Comparison of ENCODE assay signal across 17 cellular contexts in the genomic region with DNA sequence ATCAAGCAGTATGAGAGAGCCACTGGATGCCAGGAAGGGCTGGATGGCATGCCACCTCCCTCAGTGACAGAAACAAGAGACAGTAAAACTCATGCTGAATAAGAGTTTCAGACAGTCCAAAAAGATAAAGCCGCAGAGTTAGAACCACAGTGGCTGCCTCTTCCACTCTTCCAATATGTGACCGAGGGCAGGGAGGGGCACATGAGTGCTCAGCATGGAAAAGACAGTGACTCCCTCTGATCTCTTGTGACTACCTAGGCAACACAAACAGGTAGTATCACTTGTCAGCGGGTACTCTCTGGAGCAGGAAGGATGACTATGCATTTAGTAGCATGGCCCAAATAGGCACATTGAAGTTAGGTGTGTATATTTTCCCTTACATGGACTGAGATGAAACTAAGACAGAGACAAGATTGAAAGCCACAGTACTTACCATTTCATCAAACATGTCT.
"Had no signal": no experiment of that assay in that cellular context is flagged by ENCODE, and none has a peak within 500 bp of the region (broad histone marks: within the 10 kb centered on the region; RNA-seq: fewer than 3 reads in every experiment).

No MANE protein-coding gene starts in this region.

- H3K27me3 Mint-ChIP-seq: stimulated activated naive CD8-positive, alpha-beta T cell treated with anti-CD3 and anti-CD28 coated beads, Interleukin-15, amount 100 ng/mL, for 72 hours had no signal

- H3K9me3 ChIP-seq: body of pancreas, esophagus muscularis mucosa, psoas muscle, sigmoid colon, thoracic aorta, vagina had no signal

- H3K27ac Mint-ChIP-seq: activated CD8-positive, alpha-beta T cell treated with anti-CD3 and anti-CD28 coated beads, Interleukin-2, amount 10 ng/mL, durations not matched to agents 7 days and 5 days; activated naive CD4-positive, alpha-beta T cell treated with anti-CD3 and anti-CD28 coated beads, Interleukin-2, amount 50 U/mL, for 24 hours; naive thymus-derived CD8-positive, alpha-beta T cell; stimulated activated naive CD8-positive, alpha-beta T cell treated with anti-CD3 and anti-CD28 coated beads, Interleukin-15, amount 100 ng/mL, for 72 hours had no signal

- H3K27ac ChIP-seq: body of pancreas, esophagus muscularis mucosa, sigmoid colon, thoracic aorta, vagina had no signal

- H3K27me3 ChIP-seq: body of pancreas, esophagus muscularis mucosa, sigmoid colon, vagina had no signal

- H3K4me3 ChIP-seq: body of pancreas, esophagus muscularis mucosa, psoas muscle, sigmoid colon, thoracic aorta, vagina had no signal

- H3K4me1 Mint-ChIP-seq: activated naive CD4-positive, alpha-beta T cell treated with anti-CD3 and anti-CD28 coated beads, Interleukin-2, amount 50 U/mL, for 24 hours; naive thymus-derived CD8-positive, alpha-beta T cell; stimulated activated naive CD8-positive, alpha-beta T cell treated with anti-CD3 and anti-CD28 coated beads, Interleukin-15, amount 100 ng/mL, for 72 hours had no signal

- H3K4me1 ChIP-seq: body of pancreas, esophagus muscularis mucosa, sigmoid colon, vagina had no signal

- H3K9me3 Mint-ChIP-seq: activated naive CD4-positive, alpha-beta T cell treated with anti-CD3 and anti-CD28 coated beads, Interleukin-2, amount 50 U/mL, for 24 hours had no signal

- H3K36me3 Mint-ChIP-seq: activated naive CD4-positive, alpha-beta T cell treated with anti-CD3 and anti-CD28 coated beads, Interleukin-2, amount 50 U/mL, for 24 hours; naive thymus-derived CD8-positive, alpha-beta T cell had no signal

- H3K36me3 ChIP-seq: esophagus muscularis mucosa, sigmoid colon, thoracic aorta, vagina had no signal

- DNase-seq: activated CD8-positive, alpha-beta T cell treated with anti-CD3 and anti-CD28 coated beads, Interleukin-2, amount 10 ng/mL, durations not matched to agents 7 days and 5 days; body of pancreas; cerebellar nuclear complex; glutamatergic neuron; left colon; mammary epithelial cell; naive thymus-derived CD8-positive, alpha-beta T cell; occipital lobe; psoas muscle; sigmoid colon; stimulated activated CD4-positive, alpha-beta T cell treated with anti-CD3 and anti-CD28 coated beads, Interleukin-4, amount 100 ng/mL, for 1 hour; stimulated activated CD8-positive, alpha-beta memory T cell treated with anti-CD3 and anti-CD28 coated beads, Interleukin-4, amount 100 ng/mL, for 48 hours; stimulated activated naive CD8-positive, alpha-beta T cell treated with anti-CD3 and anti-CD28 coated beads, Interleukin-15, amount 100 ng/mL, for 72 hours had no signal

- H3K4me3 Mint-ChIP-seq: activated CD8-positive, alpha-beta T cell treated with anti-CD3 and anti-CD28 coated beads, Interleukin-2, amount 10 ng/mL, durations not matched to agents 7 days and 5 days; activated naive CD4-positive, alpha-beta T cell treated with anti-CD3 and anti-CD28 coated beads, Interleukin-2, amount 50 U/mL, for 24 hours; naive thymus-derived CD8-positive, alpha-beta T cell; stimulated activated naive CD8-positive, alpha-beta T cell treated with anti-CD3 and anti-CD28 coated beads, Interleukin-15, amount 100 ng/mL, for 72 hours had no signal
